27 cellular contexts compared by ENCODE assay signal in the genomic region with DNA sequence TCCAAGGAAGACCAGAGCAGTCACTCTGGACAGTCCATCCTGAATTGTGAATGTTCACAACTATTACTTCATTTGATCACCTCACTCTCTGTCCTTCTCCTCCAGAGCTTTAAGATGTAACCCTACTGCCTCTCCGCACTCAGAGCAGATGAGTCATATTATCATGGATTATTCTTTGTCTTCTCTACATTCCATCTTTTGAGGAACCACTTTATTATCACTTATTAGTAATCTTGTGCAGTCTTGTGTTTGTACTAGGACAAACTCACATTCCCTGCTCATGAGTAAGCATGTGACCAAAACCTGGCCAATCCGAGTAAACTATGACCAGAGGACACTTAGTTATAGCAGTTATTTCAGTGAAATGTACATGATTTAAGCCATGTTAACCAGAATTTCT.
DNase-seq lines count a peak whose midpoint lies in the region; ATAC-seq, FAIRE-seq and TF ChIP-seq lines count a peak whose summit lies in the region.
"Had no signal": no experiment of that assay in that cellular context is flagged by ENCODE, and none has a peak within 500 bp of the region (broad histone marks: within the 10 kb centered on the region; RNA-seq: fewer than 3 reads in every experiment).

No MANE protein-coding gene starts in this region.

- H3K36me3 ChIP-seq in GM23338 (ENCODE audit: insufficient read depth) (no peaks in the 10 kb centered on the region), neural progenitor cell (no peaks in the 10 kb centered on the region), H7 (replicated peaks; ENCODE audit: control insufficient read depth, insufficient read depth, low read length) (no peaks in the 10 kb centered on the region)
- H3K36me3 ChIP-seq: heart left ventricle, SJCRH30, tibial artery, WERI-Rb-1 had no signal

- H3K4me1 ChIP-seq in GM23338 (ENCODE audit: insufficient read depth): peaks cover 5% of the 10 kb centered on the region; the same call in 1 of the 2 replicates
- H3K4me1 ChIP-seq in neural progenitor cell: peaks cover 6% of the 10 kb centered on the region
- H3K4me1 ChIP-seq: heart left ventricle, psoas muscle, SJCRH30, tibial artery had no signal

- TF ChIP-seq CTCF in GM23338 (conservative IDR thresholded peaks at IDR 0.05; ENCODE audit: low read depth in 2 of 2) (no peak), choroid plexus epithelial cell (conservative IDR thresholded peaks at IDR 0.05; ENCODE audit: low read depth, low read length) (no peak), neural progenitor cell (IDR thresholded peaks at IDR 0.05) (no peak)

- FAIRE-seq in RCC 7860 (lab: Jason Lieb, UNC): no peak

- ATAC-seq in GM23338: no peak
- no peak for ATAC-seq in HG03045 (IDR thresholded peaks at IDR 0.05; ENCODE audit: unreplicated experiment)
- ATAC-seq: heart left ventricle; left ventricle myocardium superior; psoas muscle; stimulated activated naive CD8-positive, alpha-beta T cell treated with anti-CD3 and anti-CD28 coated beads, Interleukin-15, Interleukin-2, amounts not matched to agents 100 U/mL and 50 U/mL, for 24 hours had no signal

- in situ Hi-C loops in KBM-7 (cut with MboI; ENCODE audit: low pct_unique_long_range_greater_than_20kb, low sequenced_read_pairs): no loop called here

- H3K27me3 ChIP-seq in GM23338 (ENCODE audit: insufficient read depth): no peaks in the 10 kb centered on the region
- H3K27me3 ChIP-seq in neural progenitor cell: no peaks in the 10 kb centered on the region
- H3K27me3 ChIP-seq in H7 (ENCODE audit: control insufficient read depth, insufficient read depth, low read length): no peaks in the 10 kb centered on the region
- H3K27me3 ChIP-seq: heart left ventricle, SJCRH30, tibial artery had no signal

- no peaks in the 10 kb centered on the region for H4K20me1 ChIP-seq in GM23338 (replicated peaks; ENCODE audit: insufficient read depth)
- H4K20me1 ChIP-seq in neural progenitor cell (ENCODE audit: low read depth): no peaks in the 10 kb centered on the region

- no peak overlapping the region for H3K27ac ChIP-seq in GM23338 (ENCODE audit: low read depth)
- no peak overlapping the region for H3K27ac ChIP-seq in neural progenitor cell
- H3K27ac ChIP-seq: heart left ventricle, HL-60, psoas muscle, SJCRH30, tibial artery, WERI-Rb-1 had no signal

- H3K4me2 ChIP-seq in GM23338 (no peak overlapping the region), neural progenitor cell (no peak overlapping the region)

- no peaks in the 10 kb centered on the region for H3K9me3 ChIP-seq in neural progenitor cell (ENCODE audit: low read depth)
- H3K9me3 ChIP-seq: heart left ventricle, psoas muscle, SJCRH30, tibial artery had no signal

- H3K9ac ChIP-seq in neural progenitor cell: no peak overlapping the region

- H2AFZ ChIP-seq in GM23338 (peak overlapping the region; percentile 74; the same call in 1 of the 2 replicates), neural progenitor cell (replicated peaks) (peak overlapping the region; percentile 75)

- H3K9me3 Mint-ChIP-seq in GM23338 (no peaks in the 10 kb centered on the region), neural progenitor cell (no peaks in the 10 kb centered on the region)
- H3K9me3 Mint-ChIP-seq: nephron progenitor cell had no signal

- H3K4me3 Mint-ChIP-seq in GM23338: no peak overlapping the region
- H3K4me3 Mint-ChIP-seq in neural progenitor cell: no peak overlapping the region
- H3K4me3 Mint-ChIP-seq: activated CD4-positive, alpha-beta memory T cell treated with anti-CD3 and anti-CD28 coated beads, Interleukin-2, amount 10 ng/mL, durations not matched to agents 7 days and 5 days; CD4-positive, alpha-beta memory T cell; nephron progenitor cell had no signal

- no peak overlapping the region for H3K27ac Mint-ChIP-seq in GM23338
- no peak overlapping the region for H3K27ac Mint-ChIP-seq in neural progenitor cell
- H3K27ac Mint-ChIP-seq: activated CD4-positive, alpha-beta memory T cell treated with anti-CD3 and anti-CD28 coated beads, Interleukin-2, amount 10 ng/mL, durations not matched to agents 7 days and 5 days; CD4-positive, alpha-beta memory T cell; nephron progenitor cell had no signal

- no peak for DNase-seq in GM23338 (ENCODE audit: low spot score)
- DNase-seq in RCC 7860 (ENCODE audit: low spot score): peak; percentile 85
- peak; percentile 68 for DNase-seq in choroid plexus epithelial cell (ENCODE audit: low read depth)
- no peak for DNase-seq in neural progenitor cell (ENCODE audit: low spot score)
- DNase-seq in H7: no peak
- DNase-seq in KBM-7: no peak
- no peak for DNase-seq in DMS114 treated with DMSO at 0.1 percent for 48 hours (lab: John Stamatoyannopoulos, UW; ENCODE audit: unreplicated experiment)
- DNase-seq: activated CD4-positive, alpha-beta memory T cell treated with anti-CD3 and anti-CD28 coated beads, Interleukin-2, amount 10 ng/mL, durations not matched to agents 7 days and 5 days; CD4-positive, alpha-beta memory T cell; effector CD8-positive, alpha-beta T cell; heart left ventricle; KG1; left ventricle myocardium superior; NCI-H187 treated with DMSO at 0.1 percent for 48 hours; NCI-H2227 treated with DMSO at 0.1 percent for 48 hours; NCI-H774; nephron progenitor cell; psoas muscle; SJCRH30; small intestine; stimulated activated CD4-positive, alpha-beta T cell treated with anti-CD3 and anti-CD28 coated beads, Interleukin-2, amount 100 ng/mL, for 48 hours; stimulated activated naive CD8-positive, alpha-beta T cell treated with anti-CD3 and anti-CD28 coated beads, Interleukin-15, Interleukin-2, amounts not matched to agents 100 U/mL and 50 U/mL, for 24 hours; T-helper 2 cell; tibial artery; WERI-Rb-1 had no signal

- H3F3A ChIP-seq in GM23338 (replicated peaks; ENCODE audit: low read depth): no peaks in the 10 kb centered on the region
- H3F3A ChIP-seq in neural progenitor cell (ENCODE audit: low read depth): no peaks in the 10 kb centered on the region

- no peak overlapping the region for H3K4me3 ChIP-seq in GM23338
- no peak overlapping the region for H3K4me3 ChIP-seq in choroid plexus epithelial cell (ENCODE audit: low read depth, low read length)
- no peak overlapping the region for H3K4me3 ChIP-seq in neural progenitor cell
- no peak overlapping the region for H3K4me3 ChIP-seq in H7 (ENCODE audit: insufficient read depth, low read depth, low read length)
- H3K4me3 ChIP-seq: heart left ventricle, psoas muscle, SJCRH30, tibial artery had no signal

- H3K4me1 Mint-ChIP-seq in GM23338 (peaks cover 15% of the 10 kb centered on the region; the same call in 2 of the 3 replicates), neural progenitor cell (peaks cover 16% of the 10 kb centered on the region)
- H3K4me1 Mint-ChIP-seq: activated CD4-positive, alpha-beta memory T cell treated with anti-CD3 and anti-CD28 coated beads, Interleukin-2, amount 10 ng/mL, durations not matched to agents 7 days and 5 days; CD4-positive, alpha-beta memory T cell had no signal

- H3K79me2 ChIP-seq in GM23338 (replicated peaks; ENCODE audit: insufficient read depth) (no peaks in the 10 kb centered on the region), neural progenitor cell (ENCODE audit: low read depth) (no peaks in the 10 kb centered on the region)

- H3K36me3 Mint-ChIP-seq in GM23338 (ENCODE audit: low read depth) (no peaks in the 10 kb centered on the region), neural progenitor cell (no peaks in the 10 kb centered on the region)
- H3K36me3 Mint-ChIP-seq: CD4-positive, alpha-beta memory T cell had no signal

- H3K27me3 Mint-ChIP-seq in GM23338 (ENCODE audit: insufficient read depth, low read depth, poor library complexity) (no peaks in the 10 kb centered on the region), neural progenitor cell (ENCODE audit: insufficient read depth, low read depth) (peaks cover 2% of the 10 kb centered on the region)
- H3K27me3 Mint-ChIP-seq: activated CD4-positive, alpha-beta memory T cell treated with anti-CD3 and anti-CD28 coated beads, Interleukin-2, amount 10 ng/mL, durations not matched to agents 7 days and 5 days; CD4-positive, alpha-beta memory T cell had no signal

- H3K9me2 ChIP-seq in GM23338 (ENCODE audit: insufficient read depth): no peaks in the 10 kb centered on the region

TF ChIP-seq in GM23338, 12 proteins besides CTCF, POLR2A, EP300 and RAD21:
- TF ChIP-seq EZH2 (IDR thresholded peaks at IDR 0.05; ENCODE audit: low read depth, unreplicated experiment): no peak
- TF ChIP-seq POLR2AphosphoS5 (IDR thresholded peaks at IDR 0.05; ENCODE audit: low read depth): no peak
- TF ChIP-seq EZH2phosphoT487 (IDR thresholded peaks at IDR 0.05; ENCODE audit: unreplicated experiment): no peak
- TF ChIP-seq STAT1 (IDR thresholded peaks at IDR 0.05; ENCODE audit: unreplicated experiment): no peak
- TF ChIP-seq, protein P1, sequence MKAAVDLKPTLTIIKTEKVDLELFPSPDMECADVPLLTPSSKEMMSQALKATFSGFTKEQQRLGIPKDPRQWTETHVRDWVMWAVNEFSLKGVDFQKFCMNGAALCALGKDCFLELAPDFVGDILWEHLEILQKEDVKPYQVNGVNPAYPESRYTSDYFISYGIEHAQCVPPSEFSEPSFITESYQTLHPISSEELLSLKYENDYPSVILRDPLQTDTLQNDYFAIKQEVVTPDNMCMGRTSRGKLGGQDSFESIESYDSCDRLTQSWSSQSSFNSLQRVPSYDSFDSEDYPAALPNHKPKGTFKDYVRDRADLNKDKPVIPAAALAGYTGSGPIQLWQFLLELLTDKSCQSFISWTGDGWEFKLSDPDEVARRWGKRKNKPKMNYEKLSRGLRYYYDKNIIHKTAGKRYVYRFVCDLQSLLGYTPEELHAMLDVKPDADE (IDR thresholded peaks at IDR 0.05): no peak
TF ChIP-seq in GM23338: peak in this region for 0.

Comparison
In these comparisons a context has a peak if more than half of its experiments do, and no peak if none do; other contexts are left out.
1. DNase-seq: peak in RCC 7860 (single experiment) and choroid plexus epithelial cell (single experiment); none in GM23338 (single experiment), neural progenitor cell (single experiment), H7 (single experiment), KBM-7 (single experiment) and DMS114 treated with DMSO at 0.1 percent for 48 hours (single experiment).